8 cellular contexts compared by ENCODE assay signal in genomic region chr11:75241036-75241905, GRCh38. TPM values are rescaled to one million over a fixed set of nuclear protein-coding genes. Genes with fewer than 3 reads are reported as not detected.
DNase-seq lines count a peak whose midpoint lies in the region; ATAC-seq and TF ChIP-seq lines count a peak whose summit lies in the region.

No MANE protein-coding gene starts in this region.

- peak overlapping the region; percentile 79 for H3K4me3 Mint-ChIP-seq in CD8-positive, alpha-beta T cell
- H3K4me3 Mint-ChIP-seq in activated T-helper 17 cell treated with anti-CD3 and anti-CD28 coated beads, Interleukin-2, amount 50 U/mL, for 72 hours: peak overlapping the region; percentile 78
- H3K4me3 Mint-ChIP-seq in neural crest cell: peak overlapping the region; percentile 68

- peaks cover 49% of the 10 kb centered on the region for H3K27me3 Mint-ChIP-seq in CD8-positive, alpha-beta T cell (ENCODE audit: low read depth)
- H3K27me3 Mint-ChIP-seq in activated T-helper 17 cell treated with anti-CD3 and anti-CD28 coated beads, Interleukin-2, amount 50 U/mL, for 72 hours: peaks cover 20% of the 10 kb centered on the region
- peaks cover 78% of the 10 kb centered on the region for H3K27me3 Mint-ChIP-seq in neural crest cell (ENCODE audit: low read depth)

- peak overlapping the region; percentile 61 for H3K4me3 ChIP-seq in CD8-positive, alpha-beta T cell (ENCODE audit: low read depth, low read length)
- H3K4me3 ChIP-seq in fibroblast of the aortic adventitia (ENCODE audit: low read depth, low read length): peak overlapping the region; percentile 66

- DNase-seq in CD8-positive, alpha-beta T cell: peak; percentile 77 to 91 (median 81)
- DNase-seq in GM20000 (ENCODE audit: low spot score) (peak; percentile 99), HT1080 (ENCODE audit: low read depth) (peak; percentile 76), OCI-M1 (lab: John Stamatoyannopoulos, UW) (peak; percentile 99), fibroblast of the aortic adventitia (ENCODE audit: low read depth) (peak; percentile 76), neural crest cell (ENCODE audit: low read depth, low spot score) (peak; percentile 98)
- DNase-seq in stimulated activated naive CD4-positive, alpha-beta T cell treated with Interleukin-2 at 50 U/mL for 16 hours (lab: John Stamatoyannopoulos, UW): peak; percentile 82

- H3K27ac ChIP-seq in CD8-positive, alpha-beta T cell (ENCODE audit: low read depth, low read length): no peak overlapping the region

- ATAC-seq in CD8-positive, alpha-beta T cell: peak; percentile 93
- peak; percentile 93 for ATAC-seq in activated T-helper 17 cell treated with anti-CD3 and anti-CD28 coated beads, Interleukin-2, amount 50 U/mL, for 72 hours (replicated peaks)

- POLR2A ChIA-PET in CD8-positive, alpha-beta T cell (lab: Charles Lee): interaction anchor here (0.9 to 2.6 kb wide), 4 partner anchors 27 to 100 kb away, joined by 4 to 14 read pairs (median 8); no protein-coding TSS in a partner anchor

- peaks cover 9% of the 10 kb centered on the region for H3K4me1 ChIP-seq in CD8-positive, alpha-beta T cell (ENCODE audit: insufficient read depth, low read length)

- peaks cover 20% of the 10 kb centered on the region for H3K27me3 ChIP-seq in CD8-positive, alpha-beta T cell (ENCODE audit: insufficient read depth, low read length)

- H3K36me3 ChIP-seq in CD8-positive, alpha-beta T cell (ENCODE audit: insufficient read depth, low read length): no peaks in the 10 kb centered on the region

- H3K36me3 Mint-ChIP-seq in CD8-positive, alpha-beta T cell: no peaks in the 10 kb centered on the region
- H3K36me3 Mint-ChIP-seq in activated T-helper 17 cell treated with anti-CD3 and anti-CD28 coated beads, Interleukin-2, amount 50 U/mL, for 72 hours (ENCODE audit: low read depth): peaks cover 4% of the 10 kb centered on the region
- H3K36me3 Mint-ChIP-seq in neural crest cell (ENCODE audit: low read depth): no peaks in the 10 kb centered on the region

- peak; percentile 77 for TF ChIP-seq CTCF in CD8-positive, alpha-beta T cell (IDR thresholded peaks at IDR 0.05)
- TF ChIP-seq CTCF in GM20000 (IDR thresholded peaks at IDR 0.05; ENCODE audit: extremely low read depth, missing control alignments): peak; percentile 100
- TF ChIP-seq CTCF in fibroblast of the aortic adventitia (IDR thresholded peaks at IDR 0.05; ENCODE audit: insufficient read depth, low read length): peak; percentile 63
- peak; percentile 94 for TF ChIP-seq CTCF in neural crest cell (conservative IDR thresholded peaks at IDR 0.05)

- peaks cover 10% of the 10 kb centered on the region for H3K4me1 Mint-ChIP-seq in CD8-positive, alpha-beta T cell (ENCODE audit: low read depth)
- H3K4me1 Mint-ChIP-seq in activated T-helper 17 cell treated with anti-CD3 and anti-CD28 coated beads, Interleukin-2, amount 50 U/mL, for 72 hours: no peaks in the 10 kb centered on the region
- H3K4me1 Mint-ChIP-seq in neural crest cell: no peaks in the 10 kb centered on the region

- CTCF ChIA-PET in CD8-positive, alpha-beta T cell (lab: Charles Lee): interaction anchor here (0.6 to 18.0 kb wide), 35 partner anchors 8 to 326 kb away, joined by 3 to 625 read pairs (median 4); partner anchors contain the start of gene SLCO2B1

- H3K27ac Mint-ChIP-seq in CD8-positive, alpha-beta T cell: no peak overlapping the region
- H3K27ac Mint-ChIP-seq in activated T-helper 17 cell treated with anti-CD3 and anti-CD28 coated beads, Interleukin-2, amount 50 U/mL, for 72 hours: no peak overlapping the region
- H3K27ac Mint-ChIP-seq in neural crest cell (ENCODE audit: unreplicated experiment): no peak overlapping the region

- H3K9me3 ChIP-seq in CD8-positive, alpha-beta T cell (ENCODE audit: low read length): no peaks in the 10 kb centered on the region

- intact Hi-C loops in CD8-positive, alpha-beta T cell (cut with DNase I, micrococcal nuclease): loop anchor here (1.0 to 10.0 kb wide), 5 partner anchors 98 to 1144 kb away; partner anchors contain the start of genes GVQW3 (in 1 of the 2), RNF169 (in 1 of the 2), SPCS2 (in 1 of the 2) and THAP12 (in 1 of the 2)

- no peaks in the 10 kb centered on the region for H3K9me3 Mint-ChIP-seq in CD8-positive, alpha-beta T cell
- H3K9me3 Mint-ChIP-seq in activated T-helper 17 cell treated with anti-CD3 and anti-CD28 coated beads, Interleukin-2, amount 50 U/mL, for 72 hours: no peaks in the 10 kb centered on the region
- H3K9me3 Mint-ChIP-seq in neural crest cell: no peaks in the 10 kb centered on the region

RNA-seq across cellular contexts. Expression of gene TPBGL, which starts 0.7 kb away (rescaled TPM):
- total RNA-seq in CD8-positive, alpha-beta T cell: under 1 TPM; 0.31 to 0.43 TPM
- 0.10 and 0.33 TPM in 2 replicates for total RNA-seq in HT1080 (2014; rRNA removed; shearing (Covaris generic))
- polyA plus RNA-seq in HT1080 (2015; cell fraction: cytosol; rRNA removed): 0.07 and 0.20 TPM in 2 replicates
- 0.12 TPM in 1 of 2 replicates, not detected in the other for polyA plus RNA-seq in HT1080 (2015; cell fraction: nucleus; rRNA removed)
- under 1 TPM; 0.26 to 0.40 TPM for total RNA-seq in activated T-helper 17 cell treated with anti-CD3 and anti-CD28 coated beads, Interleukin-2, amount 50 U/mL, for 72 hours
- total RNA-seq in fibroblast of the aortic adventitia (ENCODE audit: low replicate concordance) (0.08 TPM in 1 of 2 replicates, not detected in the other), neural crest cell (0.19 and 0.27 TPM in 2 replicates)
